Comparison of ENCODE assay signal across 8 cellular contexts in the genomic region with DNA sequence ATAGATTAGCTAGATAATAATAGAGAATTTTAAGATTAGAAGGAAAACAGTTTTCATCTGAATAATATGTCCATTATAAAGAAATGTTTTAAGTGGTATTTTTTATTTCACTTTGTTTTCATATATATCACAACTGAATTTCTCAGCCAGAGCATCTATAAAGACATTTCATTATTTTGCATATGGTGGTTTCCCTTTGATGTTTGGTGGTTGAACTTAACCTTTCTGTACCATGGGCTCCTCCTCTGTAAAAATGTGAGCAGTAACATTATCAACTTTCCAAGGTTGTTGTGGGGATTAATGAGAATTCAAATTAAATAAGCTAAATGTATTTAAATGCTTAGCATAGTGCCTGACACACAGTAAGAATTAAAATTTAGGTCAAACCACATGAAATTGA.
"Had no signal": no experiment of that assay in that cellular context is flagged by ENCODE, and none has a peak within 500 bp of the region (broad histone marks: within the 10 kb centered on the region; RNA-seq: fewer than 3 reads in every experiment).

No MANE protein-coding gene starts in this region.

- H3K4me3 Mint-ChIP-seq: GM23338, H9, HFFc6 had no signal

- ATAC-seq: GM23338, HCT116 had no signal

- H3K4me1 Mint-ChIP-seq: GM23338 had no signal

- H3K27ac Mint-ChIP-seq: GM23338, H9, HFFc6 had no signal

- DNase-seq: GM23248, GOT3, H7, H9, HCEC 1CT, HFFc6 had no signal

- H3K9me3 Mint-ChIP-seq: H9 had no signal
